1 cellular context compared by ENCODE assay signal in the genomic region with DNA sequence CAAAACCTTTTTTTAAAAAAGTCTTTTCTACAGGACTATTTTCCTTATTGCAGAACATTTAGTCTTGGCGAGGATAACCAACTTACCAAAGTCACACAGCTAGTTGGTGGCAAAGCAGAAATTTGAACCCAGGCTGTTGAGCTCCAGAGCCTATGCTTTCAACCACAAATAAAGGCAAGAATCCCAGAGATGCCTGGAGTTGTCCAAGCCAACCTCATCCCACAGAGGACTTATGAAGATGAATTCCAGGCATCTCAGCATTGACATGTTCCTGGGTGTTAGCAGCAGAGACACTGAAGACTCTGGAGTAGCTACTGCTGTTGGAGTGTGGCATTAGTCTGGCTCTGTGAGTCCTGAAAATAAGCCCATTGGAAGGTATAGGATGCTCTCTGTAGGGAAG.
TF ChIP-seq lines count a peak whose summit lies in the region.

No MANE protein-coding gene starts in this region.

TF ChIP-seq in IMR-90, 13 proteins besides CTCF, POLR2A, EP300 and RAD21 (continued from another document):
- TF ChIP-seq USF2 (IDR thresholded peaks at IDR 0.05; ENCODE audit: low read depth, low read length) (no peak), MAFK (IDR thresholded peaks at IDR 0.05; ENCODE audit: low read depth, low read length) (no peak), SMC3 (IDR thresholded peaks at IDR 0.05; ENCODE audit: low read depth, low read length) (no peak), MXI1 (IDR thresholded peaks at IDR 0.05; ENCODE audit: borderline replicate concordance, low read depth, low read length) (no peak)
TF ChIP-seq in IMR-90: peak in this region for 0.
